ENCODE assay signal across 12 cellular contexts in genomic region chr12:122842505-122843405, GRCh38. TPM values are rescaled to one million over a fixed set of nuclear protein-coding genes. Genes with fewer than 3 reads are reported as not detected.
DNase-seq lines count a peak whose midpoint lies in the region; ATAC-seq and TF ChIP-seq lines count a peak whose summit lies in the region.
"Had no signal": no experiment of that assay in that cellular context is flagged by ENCODE, and none has a peak within 500 bp of the region (broad histone marks: within the 10 kb centered on the region; RNA-seq: fewer than 3 reads in every experiment).

No MANE protein-coding gene starts in this region.

- no peaks in the 10 kb centered on the region for H3K9me2 ChIP-seq in PC-3 (replicated peaks; ENCODE audit: low read length)

- H2AFZ ChIP-seq in trophoblast cell (ENCODE audit: insufficient read depth, low read length, poor library complexity), result no peak overlapping the region
- no peak overlapping the region for H2AFZ ChIP-seq in PC-3 (ENCODE audit: low read length)

- no peak overlapping the region for H3K4me3 ChIP-seq in trophoblast cell (ENCODE audit: low read depth, low read length)
- no peak overlapping the region for H3K4me3 ChIP-seq in PC-3 (ENCODE audit: low read length)
- H3K4me3 ChIP-seq: cardiac muscle cell, SK-N-MC had no signal

- peak; percentile 59 for DNase-seq in EH (ENCODE audit: low read depth)
- peak; percentile 32 for DNase-seq in left ventricle myocardium superior
- DNase-seq in trophoblast cell, result no peak
- DNase-seq in iPS-NIHi7 (ENCODE audit: extremely low spot score), result no peak
- no peak for DNase-seq in DMS53 treated with DMSO at 0.1 percent for 48 hours (lab: John Stamatoyannopoulos, UW; ENCODE audit: unreplicated experiment)
- no peak for DNase-seq in PC-3
- DNase-seq: activated CD4-positive, alpha-beta T cell treated with anti-CD3 and anti-CD28 coated beads for 1 hour; GDM1 had no signal

- peaks cover 9% of the 10 kb centered on the region for H3K79me1 ChIP-seq in trophoblast cell (ENCODE audit: low read length)

- H3K14ac ChIP-seq in trophoblast cell (ENCODE audit: low read length), result no peak overlapping the region

- H3K18ac ChIP-seq in trophoblast cell (ENCODE audit: low read length), result no peak overlapping the region

- no CpG with 5 or more reads among the region's 22 CpGs for WGBS in trophoblast cell (ENCODE audit: extremely low coverage, insufficient coverage, insufficient read length)

- intact Hi-C loops in left ventricle myocardium superior (cut with micrococcal nuclease), result no loop called here
- intact Hi-C loops in PC-3 (cut with micrococcal nuclease), result no loop called here

- peaks cover 21% of the 10 kb centered on the region for H3K36me3 Mint-ChIP-seq in brain

- H4K8ac ChIP-seq in trophoblast cell (ENCODE audit: low read depth, low read length), result no peak overlapping the region

- H3K4me1 Mint-ChIP-seq in brain, result peaks cover 54% of the 10 kb centered on the region

- H3K79me2 ChIP-seq in trophoblast cell (ENCODE audit: control insufficient read depth, insufficient read depth, low read length, poor library complexity), result no peaks in the 10 kb centered on the region
- peaks cover 52% of the 10 kb centered on the region for H3K79me2 ChIP-seq in PC-3 (ENCODE audit: low read length)

- H3K4me2 ChIP-seq in trophoblast cell (ENCODE audit: low read length) (no peak overlapping the region), PC-3 (ENCODE audit: low read length) (no peak overlapping the region)

- H3K36me3 ChIP-seq in trophoblast cell (ENCODE audit: control insufficient read depth in 1 of 2, insufficient read depth in 2 of 2, low read length in 2 of 2) (no peaks in the 10 kb centered on the region), PC-3 (ENCODE audit: low read depth, low read length) (0 out of 2 replicates have a peak, but pooled peaks cover 3% of the 10 kb centered on the region)
- H3K36me3 ChIP-seq: cardiac muscle cell had no signal

- H3K9me3 ChIP-seq in trophoblast cell (ENCODE audit: insufficient read depth, low read depth, low read length) (no peaks in the 10 kb centered on the region), PC-3 (ENCODE audit: low read length) (no peaks in the 10 kb centered on the region)

- H3K9ac ChIP-seq in trophoblast cell (ENCODE audit: low read length) (no peak overlapping the region), PC-3 (ENCODE audit: low read length) (no peak overlapping the region)

- H4K12ac ChIP-seq in trophoblast cell (ENCODE audit: low read depth, low read length), result no peak overlapping the region

- ATAC-seq in left ventricle myocardium superior (peak; percentile 12), PC-3 (no peak), GM21619 (IDR thresholded peaks at IDR 0.05; ENCODE audit: unreplicated experiment) (no peak)

- POLR2A ChIA-PET in PC-3 (lab: Charles Lee; ENCODE audit: unreplicated experiment), result no interaction called here

- CTCF ChIA-PET in PC-3 (lab: Charles Lee), result interaction anchor here (0.6 kb wide), 1 partner anchor 44 kb away, joined by 3 read pairs; no protein-coding TSS in a partner anchor

- H3F3A ChIP-seq in PC-3 (ENCODE audit: low read length, unreplicated experiment), result peaks cover 7% of the 10 kb centered on the region

- H2BK5ac ChIP-seq in trophoblast cell (ENCODE audit: low read depth, low read length, poor library complexity), result no peak overlapping the region

- H3K9me3 Mint-ChIP-seq in brain, result peaks cover 0 to 3% (median 0%) of the 10 kb centered on the region in 5 experiments

- H2AK5ac ChIP-seq in trophoblast cell (ENCODE audit: low read length), result no peak overlapping the region

- H3K27ac ChIP-seq in trophoblast cell (ENCODE audit: low read depth, low read length), result no peak overlapping the region
- H3K27ac ChIP-seq in PC-3 (ENCODE audit: low read length), result no peak overlapping the region
- H3K27ac ChIP-seq: cardiac muscle cell, SK-N-MC had no signal

- H3K4ac ChIP-seq in trophoblast cell (ENCODE audit: low read depth, low read length), result no peak overlapping the region

- peaks cover 19 to 28% of the 10 kb centered on the region in 2 experiments for H3K4me1 ChIP-seq in trophoblast cell (ENCODE audit: control insufficient read depth in 1 of 2, insufficient read depth in 2 of 2, low read length in 2 of 2)
- H3K4me1 ChIP-seq in PC-3 (ENCODE audit: insufficient read depth, low read length), result peaks cover 36% of the 10 kb centered on the region

- no peak overlapping the region for H3K23ac ChIP-seq in trophoblast cell (ENCODE audit: low read length)

- H2BK12ac ChIP-seq in trophoblast cell (ENCODE audit: low read length), result peak overlapping the region; percentile 7

- peak overlapping the region in 1 of 5 experiments; percentile 6 for H3K4me3 Mint-ChIP-seq in brain

- peaks cover 3% of the 10 kb centered on the region for H3K27me3 Mint-ChIP-seq in brain

- TF ChIP-seq CTCF in brain (conservative IDR thresholded peaks at IDR 0.05) (no peak), PC-3 (conservative IDR thresholded peaks at IDR 0.05; ENCODE audit: low read depth, low read length) (no peak)

- H4K20me1 ChIP-seq in PC-3 (ENCODE audit: low read length), result no peaks in the 10 kb centered on the region

- peak overlapping the region in 4 of 5 experiments; percentile 61 to 84 (median 72) for H3K27ac Mint-ChIP-seq in brain

- no peak overlapping the region for H2BK120ac ChIP-seq in trophoblast cell (ENCODE audit: insufficient read depth, low read length, poor library complexity)

- H4K91ac ChIP-seq in trophoblast cell (ENCODE audit: low read depth, low read length), result peak overlapping the region; percentile 28

- no TSS peak for BruUV-seq in PC-3 (replicated peaks; lab: Mats Ljungman, UMichigan)

- H3K27me3 ChIP-seq in trophoblast cell (ENCODE audit: insufficient read depth, low read length) (no peaks in the 10 kb centered on the region), PC-3 (ENCODE audit: low read length) (no peaks in the 10 kb centered on the region)

RNA-seq across cellular contexts. Expression of gene HIP1R, which starts 7.5 kb away (rescaled TPM):
- polyA plus RNA-seq in brain (ENCODE audit: insufficient read depth, low read depth, low replicate concordance), result 66.9 TPM
- 27.4 TPM for total RNA-seq in left ventricle myocardium superior
- 12.5 and 13.0 TPM in 2 replicates for polyA plus RNA-seq in trophoblast cell (2013)
- 46.1 and 83.6 TPM in 2 replicates for total RNA-seq in PC-3 (2014; rRNA removed)

RNA-seq across cellular contexts. Expression of gene VPS37B, which starts 53.2 kb away (rescaled TPM):
- polyA plus RNA-seq in brain (ENCODE audit: insufficient read depth, low read depth, low replicate concordance), result 17.2 TPM
- total RNA-seq in left ventricle myocardium superior, result 29.5 TPM
- polyA plus RNA-seq in trophoblast cell (2013), result 36.7 and 37.0 TPM in 2 replicates
- 74.3 and 80.8 TPM in 2 replicates for total RNA-seq in PC-3 (2014; rRNA removed)

Comparison
In these comparisons a context has a peak if more than half of its experiments do, and no peak if none do; other contexts are left out.
1. DNase-seq: peak in EH (single experiment) and left ventricle myocardium superior (single experiment); none in trophoblast cell (0 of 2), iPS-NIHi7 (single experiment), DMS53 treated with DMSO at 0.1 percent for 48 hours (single experiment) and PC-3 (single experiment).